9 cellular contexts compared by ENCODE assay signal in the genomic region with DNA sequence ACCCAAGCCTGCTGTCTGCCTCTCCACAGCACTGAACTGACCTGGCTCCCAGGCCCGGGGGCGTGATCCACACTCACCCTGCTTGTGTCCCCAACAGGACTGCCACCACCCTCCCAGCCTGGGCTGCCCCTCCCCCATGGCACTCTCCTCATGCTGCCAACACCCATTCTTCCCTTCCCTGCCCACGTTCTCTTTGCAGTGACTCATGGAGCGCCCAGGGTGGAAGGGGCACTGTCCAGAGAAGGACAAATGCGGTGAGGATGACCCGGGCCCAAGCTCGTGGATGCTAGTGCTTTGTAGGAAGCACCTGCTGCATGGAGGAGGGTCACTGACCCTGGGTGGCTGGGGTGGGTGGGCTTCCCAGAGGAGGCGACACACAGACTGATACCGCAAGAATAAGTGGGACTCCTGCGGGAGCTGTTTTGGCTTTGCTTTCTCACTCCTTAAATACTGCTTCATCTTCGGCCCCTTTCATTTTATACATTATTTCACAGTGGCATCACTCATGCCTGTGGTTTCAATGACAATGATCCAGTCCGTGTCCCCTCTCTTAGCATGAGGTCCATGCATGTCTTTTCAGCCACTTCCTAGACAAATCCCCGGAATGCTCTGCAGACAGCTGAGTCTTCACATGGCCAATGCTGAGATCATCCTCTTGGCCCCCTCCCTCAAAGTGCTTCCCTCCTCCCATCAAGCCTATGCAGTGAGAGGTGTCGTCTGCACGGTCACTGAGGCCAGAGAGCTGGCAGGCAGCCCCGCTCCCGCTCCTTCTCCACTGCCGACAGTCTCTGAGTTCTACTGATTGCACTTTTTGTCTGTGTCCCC. TPM values are rescaled to one million over a fixed set of nuclear protein-coding genes. Genes with fewer than 3 reads are reported as not detected.
DNase-seq lines count a peak whose midpoint lies in the region; ATAC-seq, FAIRE-seq and TF ChIP-seq lines count a peak whose summit lies in the region.
"Had no signal": no experiment of that assay in that cellular context is flagged by ENCODE, and none has a peak within 500 bp of the region (broad histone marks: within the 10 kb centered on the region; RNA-seq: fewer than 3 reads in every experiment).

No MANE protein-coding gene starts in this region.

- no peak overlapping the region for H3K56ac ChIP-seq in IMR-90 (ENCODE audit: extremely low read depth, insufficient read depth, low read length)

- H4K20me1 ChIP-seq in IMR-90 (ENCODE audit: insufficient read depth, low read length) = no peaks in the 10 kb centered on the region

- H3K4me1 ChIP-seq in IMR-90 (ENCODE audit: control insufficient read depth, insufficient read depth, low read length) (peaks cover 16% of the 10 kb centered on the region), small intestine (ENCODE audit: control insufficient read depth in 2 of 2, insufficient read depth in 1 of 2, low read depth in 1 of 2, low read length in 1 of 2) (no peaks in the 10 kb centered on the region), endodermal cell (ENCODE audit: control insufficient read depth, insufficient read depth, low read length) (no peaks in the 10 kb centered on the region)

- H3K9me3 Mint-ChIP-seq in chondrocyte (ENCODE audit: low read depth) = no peaks in the 10 kb centered on the region
- peaks cover 3% of the 10 kb centered on the region for H3K9me3 Mint-ChIP-seq in endodermal cell

- FAIRE-seq in small intestine (lab: Jason Lieb, UNC) = no peak

- H3K9me1 ChIP-seq in IMR-90 (ENCODE audit: insufficient read depth, low read length) = peaks cover 7% of the 10 kb centered on the region; the same call in 1 of the 2 replicates

- in situ Hi-C loops in IMR-90 (cut with MboI; ENCODE audit: low sequenced_read_pairs) = no loop called here

- peak overlapping the region; percentile 88 for H3K27ac Mint-ChIP-seq in chondrocyte (ENCODE audit: unreplicated experiment)
- no peak overlapping the region for H3K27ac Mint-ChIP-seq in endodermal cell

- BruUV-seq in IMR-90 (replicated peaks; lab: Mats Ljungman, UMichigan) = no TSS peak

- peak overlapping the region; percentile 58; the same call in 1 of the 2 replicates for H3K23ac ChIP-seq in IMR-90 (ENCODE audit: low read depth, low read length)

- peaks cover 29% of the 10 kb centered on the region for H3K4me1 Mint-ChIP-seq in chondrocyte (ENCODE audit: low read depth)
- H3K4me1 Mint-ChIP-seq in endodermal cell = no peaks in the 10 kb centered on the region

- no peaks in the 10 kb centered on the region for H3K9me3 ChIP-seq in IMR-90 (ENCODE audit: control insufficient read depth, insufficient read depth, low read length)
- no peaks in the 10 kb centered on the region for H3K9me3 ChIP-seq in small intestine (ENCODE audit: control insufficient read depth, low read depth)
- no peaks in the 10 kb centered on the region for H3K9me3 ChIP-seq in endodermal cell (ENCODE audit: control insufficient read depth, low read length)

- TF ChIP-seq RAD21 in IMR-90 (IDR thresholded peaks at IDR 0.05; ENCODE audit: low read length) = no peak

- peak overlapping the region; percentile 30; the same call in 1 of the 2 replicates for H2BK120ac ChIP-seq in IMR-90 (ENCODE audit: low read depth, low read length)

- WGBS in IMR-90 (ENCODE audit: extremely low coverage in 2 of 2, insufficient read length in 1 of 2), 2 experiments = 47% methylated on average over 6 of the region's 18 CpGs; no CpG with 5 or more reads in 1 of the 2 experiments
- WGBS in small intestine, 3 donors = 78 to 88% (median 88%) methylated on average over 17 to 18 of the region's 18 CpGs
- 75 to 88% methylated on average over 12 to 18 of the region's 18 CpGs for WGBS in endodermal cell (ENCODE audit: insufficient coverage in 1 of 2, insufficient read length in 1 of 2), 2 experiments

- peak overlapping the region; percentile 46 for H2AFZ ChIP-seq in IMR-90 (replicated peaks; ENCODE audit: low read length, poor library complexity)

- no peak overlapping the region for H4K5ac ChIP-seq in IMR-90 (ENCODE audit: low read depth, low read length)

- H3K9ac ChIP-seq in IMR-90 (ENCODE audit: low read depth, low read length) (no peak overlapping the region), endodermal cell (ENCODE audit: extremely low read depth, low read length, poor library complexity, severe bottlenecking) (no peak overlapping the region)

- POLR2A ChIA-PET in IMR-90 (lab: Charles Lee; ENCODE audit: unreplicated experiment) = no interaction called here

- H3K36me3 ChIP-seq in IMR-90 (ENCODE audit: control insufficient read depth, insufficient read depth, low read length) = no peaks in the 10 kb centered on the region
- H3K36me3 ChIP-seq in small intestine (ENCODE audit: control insufficient read depth in 2 of 2, insufficient read depth in 2 of 2, low read length in 2 of 2) = no peaks in the 10 kb centered on the region
- H3K36me3 ChIP-seq in endodermal cell (ENCODE audit: control insufficient read depth, insufficient read depth, low read length) = no peaks in the 10 kb centered on the region

- H3K14ac ChIP-seq in IMR-90 (replicated peaks; ENCODE audit: low read depth, low read length) = no peak overlapping the region

- ATAC-seq in IMR-90 (ENCODE audit: low read depth) = peak; percentile 30

- no peak overlapping the region for H2BK15ac ChIP-seq in IMR-90 (ENCODE audit: low read depth, low read length)

- no peaks in the 10 kb centered on the region for H3K27me3 Mint-ChIP-seq in chondrocyte (ENCODE audit: low read depth)
- H3K27me3 Mint-ChIP-seq in endodermal cell (ENCODE audit: insufficient read depth) = no peaks in the 10 kb centered on the region

- H2AK5ac ChIP-seq in IMR-90 (ENCODE audit: low read depth, low read length) = no peak overlapping the region

- H3K4me2 ChIP-seq in IMR-90 (ENCODE audit: low read depth, low read length) = 0 out of 2 replicates have a peak overlapping the region, but pooled peaks have one; percentile 17

- H3K4me3 Mint-ChIP-seq in chondrocyte (ENCODE audit: unreplicated experiment) (no peak overlapping the region), endodermal cell (no peak overlapping the region)

- peaks cover 8% of the 10 kb centered on the region; the same call in 1 of the 2 replicates for H3K27me3 ChIP-seq in IMR-90 (ENCODE audit: control insufficient read depth, insufficient read depth, low read length)
- no peaks in the 10 kb centered on the region for H3K27me3 ChIP-seq in small intestine (ENCODE audit: control insufficient read depth in 2 of 2, insufficient read depth in 2 of 2, low read length in 2 of 2)
- H3K27me3 ChIP-seq in endodermal cell (ENCODE audit: control insufficient read depth, insufficient read depth, low read length, poor library complexity, severe bottlenecking) = no peaks in the 10 kb centered on the region

- H2BK20ac ChIP-seq in IMR-90 (ENCODE audit: low read depth, low read length) = no peak overlapping the region

- H2AK9ac ChIP-seq in IMR-90 (replicated peaks; ENCODE audit: low read depth, low read length, poor library complexity) = no peak overlapping the region

- intact Hi-C loops in IMR-90 (cut with micrococcal nuclease) = no loop called here

- peak; percentile 38 for DNase-seq in NK-92 treated with Interleukin-12 subunit alpha and Interleukin-12 subunit beta, amount 100 ng/mL, for 24 hours (lab: John Stamatoyannopoulos, UW)
- DNase-seq in NK-92 (lab: John Stamatoyannopoulos, UW; ENCODE audit: unreplicated experiment) (no peak), IMR-90 (no peak), chondrocyte (ENCODE audit: low spot score) (peak; percentile 91), small intestine (no peak), endodermal cell (no peak), NCI-H510A (lab: John Stamatoyannopoulos, UW) (no peak), NCI-H1092 treated with DMSO at 0.1 percent for 48 hours (lab: John Stamatoyannopoulos, UW) (no peak)

- TF ChIP-seq POLR2A in IMR-90 (IDR thresholded peaks at IDR 0.05; ENCODE audit: low read depth, low read length) = no peak

- H3K36me3 Mint-ChIP-seq in chondrocyte (ENCODE audit: low read depth) = peaks cover 2% of the 10 kb centered on the region
- peaks cover 15% of the 10 kb centered on the region for H3K36me3 Mint-ChIP-seq in endodermal cell (ENCODE audit: low read depth)

- H3K27ac ChIP-seq in IMR-90 (ENCODE audit: insufficient read depth, low read length) (no peak overlapping the region), small intestine (ENCODE audit: low read depth in 1 of 2, low read length in 1 of 2) (peak overlapping the region; percentile 81 to 86), endodermal cell (ENCODE audit: low read depth, low read length) (no peak overlapping the region)
- H3K27ac ChIP-seq: 22Rv1 had no signal

- TF ChIP-seq CTCF in IMR-90 (conservative IDR thresholded peaks at IDR 0.05; ENCODE audit: low read depth, low read length) (no peak), chondrocyte (IDR thresholded peaks at IDR 0.05) (no peak), endodermal cell (conservative IDR thresholded peaks at IDR 0.05) (no peak)

- CTCF ChIA-PET in IMR-90 (lab: Yijun Ruan, JAX) = no interaction called here

- H3K4me3 ChIP-seq in IMR-90 (ENCODE audit: insufficient read depth, low read depth, low read length) (no peak overlapping the region), small intestine (ENCODE audit: low read depth in 1 of 2, low read length in 2 of 2) (no peak overlapping the region), endodermal cell (ENCODE audit: low read length) (no peak overlapping the region)

- H3K18ac ChIP-seq in IMR-90 (ENCODE audit: low read depth, low read length) = no peak overlapping the region

- no peak overlapping the region for H4K8ac ChIP-seq in IMR-90 (ENCODE audit: low read depth in 2 of 2, low read length in 2 of 2)

- H3K4ac ChIP-seq in IMR-90 (ENCODE audit: low read depth, low read length) = peak overlapping the region; percentile 40; the same call in 1 of the 2 replicates

- dilution Hi-C loops in IMR-90 (cut with HindIII; ENCODE audit: low sequenced_read_pairs, unreplicated experiment) = no loop called here

- H4K91ac ChIP-seq in IMR-90 (ENCODE audit: insufficient read depth, low read depth, low read length) = no peak overlapping the region

- no peak overlapping the region for H2BK5ac ChIP-seq in IMR-90 (ENCODE audit: low read depth, low read length, poor library complexity, severe bottlenecking)

- no peaks in the 10 kb centered on the region for H3K79me1 ChIP-seq in IMR-90 (ENCODE audit: low read depth in 1 of 2, low read length in 2 of 2)

RNA-seq across cellular contexts. Expression of gene CDK5R1, which starts 17.6 kb away (rescaled TPM):
- total RNA-seq in IMR-90 (2012; rRNA removed) (0.36 and 0.56 TPM in 2 replicates), chondrocyte (1.8 to 2.3 TPM (median 2.1 TPM) in 3 replicates), endodermal cell (10 to 100 TPM in 1 of 2 donors, 1 to 10 TPM in 1; 9.8 to 10.3 TPM)
- polyA plus RNA-seq in IMR-90 (2012; rRNA removed) (0.67 and 0.74 TPM in 2 replicates), small intestine (1 to 10 TPM in 1 of 3 donors, under 1 TPM in 2; 0.54 to 1.6 (median 0.67) TPM)
- polyA plus RNA-seq in IMR-90 (2012; cell fraction: cytosol; rRNA removed) = 0.35 and 0.46 TPM in 2 replicates
- polyA plus RNA-seq in IMR-90 (2012; cell fraction: nucleus; rRNA removed; ENCODE audit: low replicate concordance) = 1.4 and 1.8 TPM in 2 replicates
- 26.6 TPM for polyA plus RNA-seq in endodermal cell (2013, experiment 1 of 2)
- 26.3 TPM for polyA plus RNA-seq in endodermal cell (2013, experiment 2 of 2)

Comparison
In these comparisons a context has a peak if more than half of its experiments do, and no peak if none do; other contexts are left out.
1. DNase-seq: peak in NK-92 treated with Interleukin-12 subunit alpha and Interleukin-12 subunit beta, amount 100 ng/mL, for 24 hours (single experiment) and chondrocyte (single experiment); none in NK-92 (single experiment), IMR-90 (single experiment), small intestine (single experiment), endodermal cell (single experiment), NCI-H510A (single experiment) and NCI-H1092 treated with DMSO at 0.1 percent for 48 hours (single experiment).
2. H3K27ac ChIP-seq: peak in small intestine (2 of 2); none in IMR-90 (single experiment) and endodermal cell (single experiment).